In genomic region chr3:16545413-16546185, GRCh38 we compare ENCODE assay signal across 32 cellular contexts. TPM values are rescaled to one million over a fixed set of nuclear protein-coding genes. Genes with fewer than 3 reads are reported as not detected.
DNase-seq lines count a peak whose midpoint lies in the region; ATAC-seq, FAIRE-seq and TF ChIP-seq lines count a peak whose summit lies in the region.
"Had no signal": no experiment of that assay in that cellular context is flagged by ENCODE, and none has a peak within 500 bp of the region (broad histone marks: within the 10 kb centered on the region; RNA-seq: fewer than 3 reads in every experiment).

No MANE protein-coding gene starts in this region.

- H3K9ac ChIP-seq in K562 (ENCODE audit: insufficient read depth in 1 of 2, low read depth in 2 of 2, low read length in 2 of 2) (no peak overlapping the region), neural progenitor cell (no peak overlapping the region)

- H3K9me3 ChIP-seq in K562 (replicated peaks; ENCODE audit: control insufficient read depth, insufficient read depth, low read depth, low read length) (no peaks in the 10 kb centered on the region), neural progenitor cell (ENCODE audit: low read depth) (no peaks in the 10 kb centered on the region), suprapubic skin (no peaks in the 10 kb centered on the region)
- H3K9me3 ChIP-seq: BE2C, thoracic aorta had no signal

- no peaks in the 10 kb centered on the region for H3K9me3 Mint-ChIP-seq in neural progenitor cell
- H3K9me3 Mint-ChIP-seq: activated naive CD4-positive, alpha-beta T cell treated with anti-CD3 and anti-CD28 coated beads, Interleukin-2, amount 50 U/mL, for 24 hours; activated T-helper 2 cell treated with anti-CD3 and anti-CD28 coated beads, Interferon-gamma antibody, Interleukin-2, Interleukin-4, amounts not matched to agents 10 μg/mL and 5 μg/mL and 100 μg/mL, durations not matched to agents 14 hours and 24 hours and 36 hours; H9; T-helper 2 cell treated with Interferon-gamma antibody and Interleukin-4, amounts not matched to agents 5 μg/mL and 100 μg/mL, for 36 hours had no signal

- TF ChIP-seq POLR2A in K562 (conservative IDR thresholded peaks at IDR 0.05), result no peak
- TF ChIP-seq POLR2A in suprapubic skin (IDR thresholded peaks at IDR 0.05), result no peak

- H3K27ac ChIP-seq in K562 (ENCODE audit: extremely low read depth, low read depth, low read length) (no peak overlapping the region), neural progenitor cell (no peak overlapping the region), suprapubic skin (peak overlapping the region; percentile 19), coronary artery (peak overlapping the region in 1 of 2 donors; percentile 62)
- H3K27ac ChIP-seq: brain microvascular endothelial cell, thoracic aorta had no signal

- no peak for TF ChIP-seq EP300 in K562 (IDR thresholded peaks at IDR 0.05; ENCODE audit: low read length)
- no peak for TF ChIP-seq EP300 in suprapubic skin (IDR thresholded peaks at IDR 0.05)

- FAIRE-seq in K562 (lab: Jason Lieb, UNC), result no peak
- FAIRE-seq: frontal cortex, GM12891, HepG2 had no signal

- H3K79me2 ChIP-seq in K562 (ENCODE audit: control insufficient read depth, insufficient read depth, low read length) (no peaks in the 10 kb centered on the region), neural progenitor cell (ENCODE audit: low read depth) (no peaks in the 10 kb centered on the region)

- H3K4me1 Mint-ChIP-seq in neural progenitor cell, result peaks cover 12% of the 10 kb centered on the region

- no peak for TF ChIP-seq RAD21 in K562 (CRISPR knock-in tag; conservative IDR thresholded peaks at IDR 0.05 in 1 of 2, IDR thresholded peaks at IDR 0.05 in 1 of 2)

- H3K4me1 ChIP-seq in K562 (replicated peaks in 1 of 2; ENCODE audit: control insufficient read depth in 2 of 2, insufficient read depth in 2 of 2, low read length in 2 of 2) (peaks cover 4 to 27% of the 10 kb centered on the region in 2 experiments; a peak in 4 of 5 replicates), neural progenitor cell (peaks cover 4% of the 10 kb centered on the region), suprapubic skin (peaks cover 6% of the 10 kb centered on the region)
- H3K4me1 ChIP-seq: BE2C had no signal

- TF ChIP-seq CTCF in K562 (IDR thresholded peaks at IDR 0.05 in 2 of 3, conservative IDR thresholded peaks at IDR 0.05 in 1 of 3; ENCODE audit: insufficient read depth in 2 of 3, low read depth in 1 of 3, low read length in 3 of 3) (no peak), neural progenitor cell (IDR thresholded peaks at IDR 0.05) (no peak), suprapubic skin (IDR thresholded peaks at IDR 0.05) (no peak), coronary artery (IDR thresholded peaks at IDR 0.05) (no peak)

- H4K20me1 ChIP-seq in K562 (replicated peaks; ENCODE audit: control insufficient read depth, insufficient read depth, low read length) (no peaks in the 10 kb centered on the region), neural progenitor cell (ENCODE audit: low read depth) (no peaks in the 10 kb centered on the region)

- no peaks in the 10 kb centered on the region for H3F3A ChIP-seq in neural progenitor cell (ENCODE audit: low read depth)

- POLR2A ChIA-PET in K562 (lab: Yijun Ruan, JAX), result interaction anchor here (0.7 kb wide), 1 partner anchor 11 kb away, joined by 3 read pairs; no protein-coding TSS in a partner anchor

- peaks cover 2 to 4% of the 10 kb centered on the region in 2 experiments; a peak in 3 of 5 replicates for H3K27me3 ChIP-seq in K562 (ENCODE audit: control insufficient read depth in 2 of 2, insufficient read depth in 2 of 2, low read length in 2 of 2)
- H3K27me3 ChIP-seq in neural progenitor cell, result no peaks in the 10 kb centered on the region
- H3K27me3 ChIP-seq in suprapubic skin, result no peaks in the 10 kb centered on the region
- H3K27me3 ChIP-seq: BE2C, brain microvascular endothelial cell, dorsolateral prefrontal cortex had no signal

- no TSS peak for BruUV-seq in K562 (replicated peaks; lab: Mats Ljungman, UMichigan)

- no peaks in the 10 kb centered on the region for H3K27me3 Mint-ChIP-seq in neural progenitor cell (ENCODE audit: insufficient read depth, low read depth)
- H3K27me3 Mint-ChIP-seq: activated naive CD4-positive, alpha-beta T cell treated with anti-CD3 and anti-CD28 coated beads, Interleukin-2, amount 50 U/mL, for 24 hours had no signal

- H2AFZ ChIP-seq in K562 (ENCODE audit: low read depth, low read length), result peak overlapping the region; percentile 77
- H2AFZ ChIP-seq in neural progenitor cell (replicated peaks), result peak overlapping the region; percentile 72

- peak overlapping the region; percentile 62; the same call in 1 of the 2 replicates for H3K4me2 ChIP-seq in K562 (ENCODE audit: insufficient read depth, low read length)
- no peak overlapping the region for H3K4me2 ChIP-seq in neural progenitor cell

- H3K27ac Mint-ChIP-seq in neural progenitor cell, result peak overlapping the region; percentile 57
- H3K27ac Mint-ChIP-seq: activated T-helper 2 cell treated with anti-CD3 and anti-CD28 coated beads, Interferon-gamma antibody, Interleukin-2, Interleukin-4, amounts not matched to agents 10 μg/mL and 5 μg/mL and 100 μg/mL, durations not matched to agents 14 hours and 24 hours and 36 hours; T-helper 2 cell treated with Interferon-gamma antibody and Interleukin-4, amounts not matched to agents 5 μg/mL and 100 μg/mL, for 36 hours had no signal

- H3K4me3 Mint-ChIP-seq in neural progenitor cell, result no peak overlapping the region
- H3K4me3 Mint-ChIP-seq: activated CD4-positive, alpha-beta T cell treated with anti-CD3 and anti-CD28 coated beads for 36 hours; activated naive CD4-positive, alpha-beta T cell treated with anti-CD3 and anti-CD28 coated beads, Interleukin-2, amount 50 U/mL, for 24 hours; H9; T-helper 2 cell treated with Interferon-gamma antibody and Interleukin-4, amounts not matched to agents 5 μg/mL and 100 μg/mL, for 36 hours had no signal

- H3K4me3 ChIP-seq in K562, result no peak overlapping the region
- no peak overlapping the region for H3K4me3 ChIP-seq in neural progenitor cell
- no peak overlapping the region for H3K4me3 ChIP-seq in suprapubic skin
- no peak overlapping the region for H3K4me3 ChIP-seq in coronary artery
- H3K4me3 ChIP-seq: dorsolateral prefrontal cortex, thoracic aorta had no signal

- ATAC-seq in K562 (peak; percentile 54), left ventricle myocardium superior (peak; percentile 70)
- ATAC-seq in activated CD4-positive, CD25-positive, alpha-beta regulatory T cell treated with anti-CD3 and anti-CD28 coated beads, Interleukin-2, amount 50 U/mL, for 24 hours, result no peak
- ATAC-seq: activated CD4-positive, alpha-beta T cell treated with anti-CD3 and anti-CD28 coated beads for 36 hours; HepG2; Panc1; stimulated activated naive CD8-positive, alpha-beta T cell treated with anti-CD3 and anti-CD28 coated beads, Interleukin-15, Interleukin-2, amounts not matched to agents 100 U/mL and 50 U/mL, for 24 hours had no signal

- in situ Hi-C loops in K562 (cut with MboI), result loop anchor here (25.0 kb wide), 2 partner anchors 908 to 1333 kb away; partner anchors contain the start of gene CAPN7

- no peaks in the 10 kb centered on the region for H3K9me1 ChIP-seq in K562 (ENCODE audit: control insufficient read depth, insufficient read depth, low read length)

- intact Hi-C loops in K562 (cut with micrococcal nuclease), result loop anchor here (1.0 to 10.0 kb wide), 2 partner anchors 241 to 911 kb away; no protein-coding TSS in a partner anchor
- intact Hi-C loops in left ventricle myocardium superior (cut with micrococcal nuclease), result no loop called here

- H3K36me3 ChIP-seq in K562 (ENCODE audit: control insufficient read depth, insufficient read depth, low read length) (no peaks in the 10 kb centered on the region), neural progenitor cell (no peaks in the 10 kb centered on the region), suprapubic skin (no peaks in the 10 kb centered on the region)
- H3K36me3 ChIP-seq: BE2C, brain microvascular endothelial cell, thoracic aorta had no signal

- CTCF ChIA-PET in K562 (lab: Yijun Ruan, JAX; ENCODE audit: low intra/inter-chr PET ratio), result interaction anchor here (0.7 kb wide), 1 partner anchor 13 kb away, joined by 4 read pairs; no protein-coding TSS in a partner anchor

- DNase-seq in K562 (ENCODE audit: extremely low read depth in 1 of 4, low spot score in 3 of 4), result no peak
- no peak for DNase-seq in left ventricle myocardium superior
- DNase-seq in neural progenitor cell (ENCODE audit: low spot score), result no peak
- DNase-seq in suprapubic skin (ENCODE audit: low spot score in 2 of 2), result no peak
- DNase-seq in coronary artery (ENCODE audit: low spot score), result no peak
- no peak for DNase-seq in NCI-H187 treated with DMSO at 0.1 percent for 48 hours (lab: John Stamatoyannopoulos, UW)
- DNase-seq: activated CD4-positive, alpha-beta T cell treated with anti-CD3 and anti-CD28 coated beads for 36 hours; amygdala; BE2C; brain microvascular endothelial cell; DMS153; dorsolateral prefrontal cortex; H9; hippocampal formation; Karpas-422; NCI-H1417 treated with DMSO at 0.1 percent for 48 hours; NCI-H2081 treated with DMSO at 0.1 percent for 48 hours; NCI-H345; NCI-H748 treated with DMSO at 0.1 percent for 48 hours; nucleus accumbens; SHP77 treated with DMSO at 0.1 percent for 48 hours; stimulated activated naive CD8-positive, alpha-beta T cell treated with anti-CD3 and anti-CD28 coated beads, Interleukin-15, Interleukin-2, amounts not matched to agents 100 U/mL and 50 U/mL, for 24 hours had no signal

- WGBS in K562 (ENCODE audit: insufficient coverage, low coverage, missing lambda C conversion rate), result 56% methylated on average over 9 of the region's 10 CpGs
- WGBS in suprapubic skin, result 83% methylated on average over 10 of the region's 10 CpGs

- H3K36me3 Mint-ChIP-seq in neural progenitor cell, result no peaks in the 10 kb centered on the region
- H3K36me3 Mint-ChIP-seq: activated naive CD4-positive, alpha-beta T cell treated with anti-CD3 and anti-CD28 coated beads, Interleukin-2, amount 50 U/mL, for 24 hours had no signal

RNA-seq across cellular contexts. Expression of gene RFTN1, which starts 32.1 kb away (rescaled TPM):
- total RNA-seq in K562 (2011; cell fraction: chromatin; rRNA removed; ENCODE audit: low replicate concordance), result not detected in 2 replicates
- total RNA-seq in K562 (2011; cell fraction: nucleolus; rRNA removed), result not detected in 2 replicates
- not detected in 2 replicates for total RNA-seq in K562 (2011; cell fraction: nucleoplasm; rRNA removed)
- total RNA-seq in K562 (2014; rRNA removed), result not detected in 2 replicates
- not detected in 2 replicates for total RNA-seq in K562 (2014; rRNA removed; fragmentation: Illumina TruSeq; extraction: Trizol)
- total RNA-seq in K562 (2015; rRNA removed; fragmentation: Illumina TruSeq; extraction: Trizol), result not detected in 2 replicates
- total RNA-seq in K562 (2021), result 0.29 and 0.51 TPM in 2 replicates
- not detected in 2 replicates for polyA plus RNA-seq in K562 (2011; rRNA removed)
- polyA plus RNA-seq in K562 (2011; cell fraction: cytosol; rRNA removed), result not detected in 2 replicates
- polyA plus RNA-seq in K562 (2011; cell fraction: nucleus; rRNA removed), result not detected in 2 replicates
- 0.14 and 0.19 TPM in 2 replicates for polyA plus RNA-seq in K562 (2012)
- not detected in 2 replicates for polyA plus RNA-seq in K562 (2014; fragmentation: Illumina TruSeq; extraction: Trizol)
- polyA plus RNA-seq in K562 (2014; fragmentation: Nextera tagmentation; extraction: Ambion mirVana), result under 1 TPM in 1 of 2 experiments, not detected in 1; 0.08 TPM
- polyA plus RNA-seq in K562 (2014; rRNA removed), result 0.11 TPM in 1 of 2 replicates, not detected in the other
- not detected in 2 replicates for polyA minus RNA-seq in K562 (2011; rRNA and poly(A)+ RNA removed)
- polyA minus RNA-seq in K562 (2011; cell fraction: cytosol; rRNA and poly(A)+ RNA removed), result not detected in 2 replicates
- not detected in 2 replicates for polyA minus RNA-seq in K562 (2011; cell fraction: nucleus; rRNA and poly(A)+ RNA removed)
- 25.0 TPM for total RNA-seq in left ventricle myocardium superior
- 0.37 and 0.92 TPM in 2 replicates for total RNA-seq in neural progenitor cell (ENCODE audit: low replicate concordance)
- total RNA-seq in suprapubic skin, result 10 to 100 TPM; 10.3 to 26.9 (median 22.3) TPM
- total RNA-seq: HepG2 had no signal
- polyA plus RNA-seq: HepG2 had no signal

RNA-seq across cellular contexts. Expression of gene DAZL, which starts 59.6 kb away (rescaled TPM):
- not detected in 2 replicates for total RNA-seq in K562 (2011; cell fraction: chromatin; rRNA removed; ENCODE audit: low replicate concordance)
- not detected in 2 replicates for total RNA-seq in K562 (2011; cell fraction: nucleolus; rRNA removed)
- total RNA-seq in K562 (2011; cell fraction: nucleoplasm; rRNA removed), result not detected in 2 replicates
- not detected in 2 replicates for total RNA-seq in K562 (2014; rRNA removed)
- total RNA-seq in K562 (2014; rRNA removed; fragmentation: Illumina TruSeq; extraction: Trizol), result not detected in 2 replicates
- total RNA-seq in K562 (2015; rRNA removed; fragmentation: Illumina TruSeq; extraction: Trizol), result not detected in 2 replicates
- not detected in 2 replicates for total RNA-seq in K562 (2021)
- not detected in 2 replicates for polyA plus RNA-seq in K562 (2011; rRNA removed)
- not detected in 2 replicates for polyA plus RNA-seq in K562 (2011; cell fraction: cytosol; rRNA removed)
- not detected in 2 replicates for polyA plus RNA-seq in K562 (2011; cell fraction: nucleus; rRNA removed)
- not detected in 2 replicates for polyA plus RNA-seq in K562 (2012)
- not detected in 2 replicates for polyA plus RNA-seq in K562 (2014; fragmentation: Illumina TruSeq; extraction: Trizol)
- polyA plus RNA-seq in K562 (2014; fragmentation: Nextera tagmentation; extraction: Ambion mirVana), result not detected
- polyA plus RNA-seq in K562 (2014; rRNA removed), result not detected in 2 replicates
- polyA minus RNA-seq in K562 (2011; rRNA and poly(A)+ RNA removed), result not detected in 2 replicates
- polyA minus RNA-seq in K562 (2011; cell fraction: cytosol; rRNA and poly(A)+ RNA removed), result not detected in 2 replicates
- not detected in 2 replicates for polyA minus RNA-seq in K562 (2011; cell fraction: nucleus; rRNA and poly(A)+ RNA removed)
- total RNA-seq in left ventricle myocardium superior, result not detected
- total RNA-seq in neural progenitor cell (ENCODE audit: low replicate concordance), result 3.2 and 4.7 TPM in 2 replicates
- total RNA-seq in suprapubic skin, result under 1 TPM in 1 of 4 donors, not detected in 3; 0.25 TPM
- total RNA-seq: activated CD4-positive, alpha-beta T cell treated with anti-CD3 and anti-CD28 coated beads for 36 hours; activated T-helper 2 cell treated with anti-CD3 and anti-CD28 coated beads, Interferon-gamma antibody, Interleukin-2, Interleukin-4, amounts not matched to agents 10 μg/mL and 5 μg/mL and 100 μg/mL, durations not matched to agents 14 hours and 24 hours and 36 hours; frontal cortex; HepG2; mesenteric fat pad; thoracic aorta had no signal
- polyA plus RNA-seq: HepG2 had no signal

Comparison
In these comparisons a context has a peak if more than half of its experiments do, and no peak if none do; other contexts are left out.
1. ATAC-seq: peak in K562 (single experiment) and left ventricle myocardium superior (single experiment); none in activated CD4-positive, CD25-positive, alpha-beta regulatory T cell treated with anti-CD3 and anti-CD28 coated beads, Interleukin-2, amount 50 U/mL, for 24 hours (0 of 2).